19 cellular contexts compared by ENCODE assay signal in the genomic region with DNA sequence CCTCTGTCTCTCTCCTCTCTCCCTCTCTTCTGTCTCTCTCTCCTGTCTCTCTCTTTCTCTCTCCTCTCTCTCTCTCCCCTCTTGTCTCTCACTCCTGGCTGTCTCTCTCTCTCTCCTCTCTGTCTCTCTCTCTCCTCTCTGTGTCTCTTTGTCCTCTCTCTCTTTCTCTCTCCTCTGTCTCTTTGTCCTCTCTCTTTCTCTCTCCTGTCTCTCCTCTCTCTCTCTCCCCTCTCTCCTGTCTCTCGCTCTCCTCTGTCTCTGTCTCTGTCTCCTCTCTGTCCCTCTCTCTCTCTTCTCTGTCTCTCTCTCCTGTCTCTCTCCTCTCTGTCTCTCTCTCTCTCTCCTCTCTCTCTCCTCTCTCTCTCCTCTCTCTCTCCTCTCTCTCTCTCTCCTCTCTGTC. TPM values are rescaled to one million over a fixed set of nuclear protein-coding genes. Genes with fewer than 3 reads are reported as not detected.
DNase-seq lines count a peak whose midpoint lies in the region; ATAC-seq, FAIRE-seq and TF ChIP-seq lines count a peak whose summit lies in the region.
"Had no signal": no experiment of that assay in that cellular context is flagged by ENCODE, and none has a peak within 500 bp of the region (broad histone marks: within the 10 kb centered on the region; RNA-seq: fewer than 3 reads in every experiment).

No MANE protein-coding gene starts in this region.

- H3K4me1 ChIP-seq in H9 (ENCODE audit: insufficient read depth, low read length) (no peaks in the 10 kb centered on the region), mammary epithelial cell (ENCODE audit: insufficient read depth, low read length) (no peaks in the 10 kb centered on the region)

- H3K23ac ChIP-seq in H9 (ENCODE audit: insufficient read length, low read depth, low read length): no peak overlapping the region

- H3K9me3 ChIP-seq in H9 (ENCODE audit: control insufficient read depth, low read depth, low read length): no peaks in the 10 kb centered on the region
- no peaks in the 10 kb centered on the region for H3K9me3 ChIP-seq in mammary epithelial cell (replicated peaks; ENCODE audit: insufficient read depth, low read length)

- H3K18ac ChIP-seq in H9 (ENCODE audit: insufficient read length, low read depth, low read length): no peak overlapping the region

- H3K4me1 Mint-ChIP-seq in H9 (peaks cover 6 to 32% of the 10 kb centered on the region in 2 experiments), neural crest cell (no peaks in the 10 kb centered on the region)
- H3K4me1 Mint-ChIP-seq: CD4-positive, alpha-beta memory T cell had no signal

- DNase-seq in H9 (no peak), mammary epithelial cell (no peak), neural crest cell (ENCODE audit: low read depth, low spot score) (no peak), NOMO-1 (lab: John Stamatoyannopoulos, UW; ENCODE audit: unreplicated experiment in 2 of 2) (no peak), frontal cortex (ENCODE audit: low spot score in 2 of 2) (no peak)
- DNase-seq: C1 segment of cervical spinal cord; Calu3; CD4-positive, alpha-beta memory T cell; COR-L47; DMS53; DMS79 treated with DMSO at 0.1 percent for 48 hours; GF-D8; GM23248; HCEC 1CT had no signal

- H4K8ac ChIP-seq in H9 (replicated peaks; ENCODE audit: insufficient read length, low read depth, low read length): no peak overlapping the region

- no peak for FAIRE-seq in frontal cortex (lab: Jason Lieb, UNC)
- FAIRE-seq: GM12892, H54 had no signal

- in situ Hi-C loops in mammary epithelial cell (cut with MboI; ENCODE audit: low sequenced_read_pairs in 2 of 2): no loop called here

- H3K36me3 Mint-ChIP-seq in H9 (ENCODE audit: insufficient read depth in 1 of 3, low read depth in 3 of 3): no peaks in the 10 kb centered on the region; a peak in 1 of 7 replicates
- peaks cover 3% of the 10 kb centered on the region for H3K36me3 Mint-ChIP-seq in neural crest cell (ENCODE audit: low read depth)
- H3K36me3 Mint-ChIP-seq: CD4-positive, alpha-beta memory T cell had no signal

- no peak overlapping the region for H4K91ac ChIP-seq in H9 (ENCODE audit: insufficient read length, low read depth, low read length)

- no peak overlapping the region for H2AK5ac ChIP-seq in H9 (ENCODE audit: insufficient read length, low read length)

- H3K27me3 Mint-ChIP-seq in H9 (ENCODE audit: low read depth): peaks cover 4% of the 10 kb centered on the region
- peaks cover 17% of the 10 kb centered on the region for H3K27me3 Mint-ChIP-seq in neural crest cell (ENCODE audit: low read depth)

- H2BK12ac ChIP-seq in H9 (ENCODE audit: insufficient read length, low read depth, low read length): peak overlapping the region; percentile 20

- no peak overlapping the region for H3K4me3 ChIP-seq in mammary epithelial cell (replicated peaks in 1 of 3; ENCODE audit: insufficient read depth in 1 of 3, low read depth in 2 of 3, low read length in 3 of 3)
- H3K4me3 ChIP-seq: GM23248 had no signal

- H3K36me3 ChIP-seq in mammary epithelial cell (ENCODE audit: insufficient read depth, low read length): no peaks in the 10 kb centered on the region

- H2BK5ac ChIP-seq in H9 (ENCODE audit: insufficient read length, low read length): no peak overlapping the region

- H3K4me2 ChIP-seq in H9 (ENCODE audit: insufficient read depth, insufficient read length, low read length): no peak overlapping the region
- H3K4me2 ChIP-seq in mammary epithelial cell (ENCODE audit: insufficient read depth, low read depth, low read length): no peak overlapping the region

- TF ChIP-seq CTCF in H9 (conservative IDR thresholded peaks at IDR 0.05): no peak
- TF ChIP-seq CTCF in mammary epithelial cell (conservative IDR thresholded peaks at IDR 0.05 in 1 of 2, IDR thresholded peaks at IDR 0.05 in 1 of 2; ENCODE audit: extremely low read depth in 1 of 2, insufficient read depth in 1 of 2, low read depth in 1 of 2, low read length in 2 of 2): no peak
- TF ChIP-seq CTCF in neural crest cell (conservative IDR thresholded peaks at IDR 0.05): no peak

- dilution Hi-C loops in mammary epithelial cell (cut with HindIII; ENCODE audit: low sequenced_read_pairs): no loop called here

- CTCF ChIA-PET in mammary epithelial cell (lab: Charles Lee; ENCODE audit: low non-redundant PET): no interaction called here

- no peak overlapping the region for H2BK120ac ChIP-seq in H9 (ENCODE audit: low read depth, low read length, poor library complexity, severe bottlenecking)

- H3K27ac ChIP-seq in H9 (ENCODE audit: insufficient read length, low read depth, low read length): no peak overlapping the region
- H3K27ac ChIP-seq in mammary epithelial cell (ENCODE audit: insufficient read depth, low read depth, low read length): no peak overlapping the region
- H3K27ac ChIP-seq: GM23248 had no signal

- H3K23me2 ChIP-seq in H9 (ENCODE audit: insufficient read length, low read depth, low read length, poor library complexity, severe bottlenecking): no peaks in the 10 kb centered on the region

- H3K9ac ChIP-seq in H9 (ENCODE audit: extremely low read depth, insufficient read length, low read length): no peak overlapping the region
- H3K9ac ChIP-seq in mammary epithelial cell (ENCODE audit: insufficient read depth, low read length): no peak overlapping the region
- H3K9ac ChIP-seq: GM23248 had no signal

- no peak overlapping the region for H2AFZ ChIP-seq in H9 (ENCODE audit: low read length)
- peak overlapping the region; percentile 39 for H2AFZ ChIP-seq in mammary epithelial cell (ENCODE audit: low read depth, low read length)
- H2AFZ ChIP-seq: GM23248 had no signal

- no peak overlapping the region for H3K56ac ChIP-seq in H9 (ENCODE audit: insufficient read length, low read depth, low read length)

- H3K79me1 ChIP-seq in H9 (ENCODE audit: insufficient read depth, low read depth, low read length, poor library complexity, severe bottlenecking): no peaks in the 10 kb centered on the region

- no peaks in the 10 kb centered on the region for H4K20me1 ChIP-seq in H9 (ENCODE audit: control insufficient read depth, insufficient read depth, insufficient read length)
- H4K20me1 ChIP-seq in mammary epithelial cell (ENCODE audit: insufficient read depth, low read length): no peaks in the 10 kb centered on the region

- no peak overlapping the region for H3K4ac ChIP-seq in H9 (ENCODE audit: low read depth, low read length)

- H3K27ac Mint-ChIP-seq in H9 (no peak overlapping the region), neural crest cell (ENCODE audit: unreplicated experiment) (peak overlapping the region; percentile 82)

- WGBS in H9 (ENCODE audit: extremely low coverage, insufficient read length, low lambda C conversion rate): no CpG with 5 or more reads among the region's 1 CpG
- WGBS in mammary epithelial cell (ENCODE audit: low coverage, missing lambda C conversion rate): 100% methylated on average over 1 of the region's 1 CpG

- H4K5ac ChIP-seq in H9 (ENCODE audit: insufficient read length, low read depth, low read length): no peak overlapping the region

- H3K4me3 Mint-ChIP-seq in H9 (no peak overlapping the region), neural crest cell (no peak overlapping the region)
- H3K4me3 Mint-ChIP-seq: CD4-positive, alpha-beta memory T cell had no signal

- no peak overlapping the region for H2BK15ac ChIP-seq in H9 (ENCODE audit: low read depth, low read length)

- no TSS peak for BruUV-seq in mammary epithelial cell (replicated peaks; lab: Mats Ljungman, UMichigan)

- no peak overlapping the region for H2BK20ac ChIP-seq in H9 (ENCODE audit: low read depth, low read length, poor library complexity, severe bottlenecking)

- ATAC-seq in HG03196 (IDR thresholded peaks at IDR 0.05; ENCODE audit: unreplicated experiment): no peak

- intact Hi-C loops in mammary epithelial cell (cut with micrococcal nuclease): no loop called here

- H3K9me3 Mint-ChIP-seq in H9 (no peaks in the 10 kb centered on the region; a peak in 1 of 5 replicates), neural crest cell (no peaks in the 10 kb centered on the region)

- H3K27me3 ChIP-seq in H9 (ENCODE audit: insufficient read depth, low read length): no peaks in the 10 kb centered on the region
- H3K27me3 ChIP-seq in mammary epithelial cell (ENCODE audit: insufficient read depth, low read length): no peaks in the 10 kb centered on the region

- H3K79me2 ChIP-seq in H9 (ENCODE audit: insufficient read depth, low read length) (no peaks in the 10 kb centered on the region), mammary epithelial cell (ENCODE audit: insufficient read depth, low read length) (no peaks in the 10 kb centered on the region)

- no peak overlapping the region for H3K14ac ChIP-seq in H9 (ENCODE audit: insufficient read depth, low read length)

- no peak overlapping the region for H3T11ph ChIP-seq in H9 (ENCODE audit: low read length)

RNA-seq across cellular contexts. Expression of a gene that starts 25.0 kb away (rescaled TPM):
- total RNA-seq in H9 (2021): 0.99 and 1.3 TPM in 2 replicates
- total RNA-seq in mammary epithelial cell: 1 to 10 TPM in 1 of 2 donors, not detected in 1; 2.7 TPM
- polyA plus RNA-seq in mammary epithelial cell: not detected
- not detected for polyA minus RNA-seq in mammary epithelial cell
- total RNA-seq in neural crest cell: 0.28 and 0.61 TPM in 2 replicates
- 4.1 TPM for total RNA-seq in frontal cortex
- total RNA-seq: A673; CD4-positive, alpha-beta memory T cell; G401 had no signal
- polyA plus RNA-seq: CD4-positive, alpha-beta memory T cell had no signal
